In genomic region chr22:41687901-41688364, GRCh38 we compare ENCODE assay signal across 8 cellular contexts. TPM values are rescaled to one million over a fixed set of nuclear protein-coding genes. Genes with fewer than 3 reads are reported as not detected.
DNase-seq lines count a peak whose midpoint lies in the region; ATAC-seq and TF ChIP-seq lines count a peak whose summit lies in the region.

No MANE protein-coding gene starts in this region.

- TF ChIP-seq POLR2A in uterus (IDR thresholded peaks at IDR 0.05): no peak

- H3K27ac Mint-ChIP-seq in T-cell (peak overlapping the region; percentile 94 to 98), memory B cell (peak overlapping the region; percentile 98)
- H3K27ac Mint-ChIP-seq in effector memory CD8-positive, alpha-beta T cell: peak overlapping the region; percentile 99

- H3K36me3 ChIP-seq in uterus: no peaks in the 10 kb centered on the region

- peak overlapping the region; percentile 91 to 97 (median 96) for H3K4me3 Mint-ChIP-seq in T-cell
- H3K4me3 Mint-ChIP-seq in effector memory CD8-positive, alpha-beta T cell: peak overlapping the region; percentile 94 to 95
- peak overlapping the region; percentile 92 for H3K4me3 Mint-ChIP-seq in memory B cell

- H3K27me3 Mint-ChIP-seq in T-cell: no peaks in the 10 kb centered on the region
- H3K27me3 Mint-ChIP-seq in effector memory CD8-positive, alpha-beta T cell: no peaks in the 10 kb centered on the region
- H3K27me3 Mint-ChIP-seq in memory B cell: no peaks in the 10 kb centered on the region

- DNase-seq in D341Med (ENCODE audit: low spot score): peak; percentile 52
- DNase-seq in T-cell: peak in 6 of 34 experiments; percentile 4 to 18 (median 11)
- no peak for DNase-seq in effector memory CD8-positive, alpha-beta T cell
- DNase-seq in memory B cell (ENCODE audit: low spot score in 2 of 2): no peak
- DNase-seq in uterus: no peak
- DNase-seq in NCI-H1930 (lab: John Stamatoyannopoulos, UW): no peak

- CTCF ChIA-PET in T-cell (lab: Charles Lee): interaction anchor here in 1 of 2 donors (1.0 to 2.5 kb wide), 4 partner anchors 9 to 253 kb away, joined by 3 to 12 read pairs (median 4); no protein-coding TSS in a partner anchor

- H3K4me1 ChIP-seq in uterus: no peaks in the 10 kb centered on the region

- H3K36me3 Mint-ChIP-seq in T-cell (no peaks in the 10 kb centered on the region), memory B cell (no peaks in the 10 kb centered on the region)
- peaks cover 24% of the 10 kb centered on the region for H3K36me3 Mint-ChIP-seq in effector memory CD8-positive, alpha-beta T cell (ENCODE audit: insufficient read depth)

- H3K27me3 ChIP-seq in uterus: no peaks in the 10 kb centered on the region

- no peaks in the 10 kb centered on the region for H3K9me3 Mint-ChIP-seq in T-cell
- H3K9me3 Mint-ChIP-seq in effector memory CD8-positive, alpha-beta T cell: no peaks in the 10 kb centered on the region
- no peaks in the 10 kb centered on the region for H3K9me3 Mint-ChIP-seq in memory B cell

- no peaks in the 10 kb centered on the region for H3K9me3 ChIP-seq in uterus

- intact Hi-C loops in uterus (cut with DNase I; ENCODE audit: low total_unique reads): no loop called here

- TF ChIP-seq CTCF in uterus (IDR thresholded peaks at IDR 0.05): no peak

- ATAC-seq in HG02981 (IDR thresholded peaks at IDR 0.05; ENCODE audit: unreplicated experiment) (peak; percentile 15), T-cell (replicated peaks in 1 of 4) (peak; percentile 5 to 18 (median 11)), memory B cell (ENCODE audit: low read depth) (peak; percentile 13), GM18861 (IDR thresholded peaks at IDR 0.05; ENCODE audit: unreplicated experiment) (no peak)
- peak; percentile 12 for ATAC-seq in effector memory CD8-positive, alpha-beta T cell (replicated peaks)

- peak overlapping the region; percentile 86 to 90 for H3K4me3 ChIP-seq in uterus

- peak overlapping the region; percentile 93 to 95 for H3K27ac ChIP-seq in uterus

- H3K4me1 Mint-ChIP-seq in T-cell (peaks cover 36 to 45% (median 39%) of the 10 kb centered on the region in 3 donors), memory B cell (peaks cover 18% of the 10 kb centered on the region)
- H3K4me1 Mint-ChIP-seq in effector memory CD8-positive, alpha-beta T cell (ENCODE audit: low read depth in 2 of 2): peaks cover 15 to 21% of the 10 kb centered on the region in 2 donors

- POLR2A ChIA-PET in T-cell (lab: Charles Lee): interaction anchor here (0.8 to 1.0 kb wide), 2 partner anchors 13 to 253 kb away, joined by 3 to 4 read pairs; no protein-coding TSS in a partner anchor

RNA-seq across cellular contexts. Expression of gene SNU13, which starts 0.7 kb away (rescaled TPM):
- total RNA-seq in T-cell (100 to 1,000 TPM; 108 to 145 (median 122) TPM), uterus (100 to 1,000 TPM in 2 of 4 donors, 10 to 100 TPM in 2; 62.1 to 136 (median 96.2) TPM)

RNA-seq across cellular contexts. Expression of gene MEI1, which starts 11.4 kb away (rescaled TPM):
- total RNA-seq in T-cell: 10 to 100 TPM; 52.7 to 89.2 (median 72.9) TPM
- total RNA-seq in uterus: 1 to 10 TPM in 1 of 4 donors, under 1 TPM in 1, not detected in 2; 0.70 to 1.9 TPM

Comparison
In these comparisons a context has a peak if more than half of its experiments do, and no peak if none do; other contexts are left out.
1. RNA of gene MEI1, which starts 11.4 kb away (total RNA-seq): 52.7 to 89.2 TPM in T-cell; 0.70 to 1.9 TPM in uterus; every median in the first group is over 10 times any median in the second.
2. Peak in every context shown above with its lines, with median percentiles within 50 percentile points of each other: H3K27ac Mint-ChIP-seq and H3K4me3 Mint-ChIP-seq.